ENCODE assay signal across 15 cellular contexts in the genomic region with DNA sequence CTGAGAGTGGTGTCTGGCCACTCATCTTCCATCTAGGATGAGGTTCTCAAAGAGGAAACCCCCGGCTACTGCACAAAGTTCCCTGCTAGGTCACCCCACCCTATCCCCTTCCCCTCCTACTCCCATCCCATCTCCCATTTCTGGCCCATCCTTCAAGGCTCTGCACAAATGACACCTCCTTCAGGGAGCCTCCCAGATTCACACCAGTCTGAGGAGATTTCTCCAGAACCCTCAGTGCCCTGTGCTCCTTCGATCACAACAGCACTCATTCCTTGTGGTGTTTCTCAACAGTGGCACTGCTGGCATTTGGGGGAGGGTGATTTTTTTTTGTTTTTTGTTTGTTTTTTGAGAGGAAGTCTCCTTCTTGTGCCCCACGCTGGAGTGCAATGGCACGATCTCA. TPM values are rescaled to one million over a fixed set of nuclear protein-coding genes. Genes with fewer than 3 reads are reported as not detected.
DNase-seq lines count a peak whose midpoint lies in the region; ATAC-seq, FAIRE-seq and TF ChIP-seq lines count a peak whose summit lies in the region.
"Had no signal": no experiment of that assay in that cellular context is flagged by ENCODE, and none has a peak within 500 bp of the region (broad histone marks: within the 10 kb centered on the region; RNA-seq: fewer than 3 reads in every experiment).

No MANE protein-coding gene starts in this region.

- H3K9me3 Mint-ChIP-seq in activated naive CD4-positive, alpha-beta T cell treated with anti-CD3 and anti-CD28 coated beads, Interleukin-2, amount 10 ng/mL, durations not matched to agents 7 days and 5 days, result no peaks in the 10 kb centered on the region
- no peaks in the 10 kb centered on the region for H3K9me3 Mint-ChIP-seq in activated naive CD4-positive, alpha-beta T cell treated with anti-CD3 and anti-CD28 coated beads for 36 hours
- no peaks in the 10 kb centered on the region for H3K9me3 Mint-ChIP-seq in astrocyte (ENCODE audit: unreplicated experiment)
- no peaks in the 10 kb centered on the region for H3K9me3 Mint-ChIP-seq in natural killer cell treated with Interleukin-12 subunit alpha and Interleukin-12 subunit beta and Interleukin-15 and Interleukin-18, amount 100 ng/mL, for 72 hours

- H2BK15ac ChIP-seq in neuronal stem cell (ENCODE audit: low read length), result no peak overlapping the region

- no peak for FAIRE-seq in astrocyte (lab: Jason Lieb, UNC)

- intact Hi-C loops in activated naive CD4-positive, alpha-beta T cell treated with anti-CD3 and anti-CD28 coated beads for 36 hours (cut with micrococcal nuclease), result no loop called here
- intact Hi-C loops in HCT116 (cut with micrococcal nuclease), result no loop called here

- peak overlapping the region; percentile 48 for H3K18ac ChIP-seq in neuronal stem cell (ENCODE audit: low read length)

- WGBS in neuronal stem cell (ENCODE audit: extremely low coverage in 2 of 2, insufficient read length in 2 of 2, insufficient replicate concordance in 1 of 2), 2 donors, result no CpG with 5 or more reads among the region's 4 CpGs

- H3K27ac Mint-ChIP-seq in activated naive CD4-positive, alpha-beta T cell treated with anti-CD3 and anti-CD28 coated beads, Interleukin-2, amount 10 ng/mL, durations not matched to agents 7 days and 5 days, result peak overlapping the region; percentile 52
- H3K27ac Mint-ChIP-seq in activated naive CD4-positive, alpha-beta T cell treated with anti-CD3 and anti-CD28 coated beads for 36 hours, result no peak overlapping the region
- peak overlapping the region; percentile 53 for H3K27ac Mint-ChIP-seq in astrocyte (ENCODE audit: unreplicated experiment)
- H3K27ac Mint-ChIP-seq in natural killer cell treated with Interleukin-12 subunit alpha and Interleukin-12 subunit beta and Interleukin-15 and Interleukin-18, amount 100 ng/mL, for 72 hours, result no peak overlapping the region

- CTCF ChIA-PET in activated naive CD4-positive, alpha-beta T cell treated with anti-CD3 and anti-CD28 coated beads, Interleukin-2, amount 10 ng/mL, durations not matched to agents 7 days and 5 days (lab: Charles Lee), result no interaction called here
- CTCF ChIA-PET in activated naive CD4-positive, alpha-beta T cell treated with anti-CD3 and anti-CD28 coated beads for 36 hours (lab: Charles Lee), result no interaction called here
- CTCF ChIA-PET in HCT116 (lab: Charles Lee), result no interaction called here

- H3K36me3 ChIP-seq in HCT116 (ENCODE audit: control insufficient read depth in 1 of 2, insufficient read depth in 2 of 2, low read length in 2 of 2), result 0 out of 4 replicates have a peak, but pooled peaks cover 0 to 3% of the 10 kb centered on the region in 2 experiments
- no peaks in the 10 kb centered on the region for H3K36me3 ChIP-seq in astrocyte (ENCODE audit: insufficient read depth, low read length)
- H3K36me3 ChIP-seq in neuronal stem cell (replicated peaks in 1 of 2; ENCODE audit: control insufficient read depth in 2 of 2, insufficient read depth in 2 of 2, low read length in 2 of 2), result peaks cover 3 to 29% of the 10 kb centered on the region in 2 donors

- H3K23ac ChIP-seq in neuronal stem cell (ENCODE audit: low read depth, low read length, poor library complexity), result no peak overlapping the region

- H3K4me2 ChIP-seq in HCT116 (ENCODE audit: low read length) (no peak overlapping the region), astrocyte (ENCODE audit: low read length) (no peak overlapping the region), neuronal stem cell (ENCODE audit: insufficient read depth, low read length, poor library complexity, severe bottlenecking) (no peak overlapping the region)
- H3K4me2 ChIP-seq: KMS-11 had no signal

- peaks cover 9% of the 10 kb centered on the region for H3K79me1 ChIP-seq in neuronal stem cell (ENCODE audit: low read depth, low read length)

- peaks cover 11% of the 10 kb centered on the region for H3K36me3 Mint-ChIP-seq in activated naive CD4-positive, alpha-beta T cell treated with anti-CD3 and anti-CD28 coated beads, Interleukin-2, amount 10 ng/mL, durations not matched to agents 7 days and 5 days
- H3K36me3 Mint-ChIP-seq in activated naive CD4-positive, alpha-beta T cell treated with anti-CD3 and anti-CD28 coated beads for 36 hours (ENCODE audit: low read depth), result peaks cover 12% of the 10 kb centered on the region
- peaks cover 10% of the 10 kb centered on the region for H3K36me3 Mint-ChIP-seq in astrocyte (ENCODE audit: low read depth, unreplicated experiment)
- no peaks in the 10 kb centered on the region for H3K36me3 Mint-ChIP-seq in natural killer cell treated with Interleukin-12 subunit alpha and Interleukin-12 subunit beta and Interleukin-15 and Interleukin-18, amount 100 ng/mL, for 72 hours

- H3K9ac ChIP-seq in HCT116 (ENCODE audit: low read length) (no peak overlapping the region), astrocyte (ENCODE audit: low read length) (no peak overlapping the region), neuronal stem cell (ENCODE audit: low read depth, low read length, poor library complexity) (no peak overlapping the region)
- H3K9ac ChIP-seq: KMS-11 had no signal

- H3K4me3 Mint-ChIP-seq in activated naive CD4-positive, alpha-beta T cell treated with anti-CD3 and anti-CD28 coated beads, Interleukin-2, amount 10 ng/mL, durations not matched to agents 7 days and 5 days, result no peak overlapping the region
- H3K4me3 Mint-ChIP-seq in activated naive CD4-positive, alpha-beta T cell treated with anti-CD3 and anti-CD28 coated beads for 36 hours, result no peak overlapping the region
- H3K4me3 Mint-ChIP-seq in astrocyte (ENCODE audit: unreplicated experiment), result no peak overlapping the region
- H3K4me3 Mint-ChIP-seq in natural killer cell treated with Interleukin-12 subunit alpha and Interleukin-12 subunit beta and Interleukin-15 and Interleukin-18, amount 100 ng/mL, for 72 hours, result no peak overlapping the region

- H3K4me1 ChIP-seq in HCT116 (ENCODE audit: control insufficient read depth in 1 of 2, insufficient read depth in 2 of 2, low read length in 2 of 2) (peaks cover 3 to 19% of the 10 kb centered on the region in 2 experiments), astrocyte (ENCODE audit: insufficient read depth, low read length) (peaks cover 16% of the 10 kb centered on the region), neuronal stem cell (ENCODE audit: control insufficient read depth in 2 of 2, insufficient read depth in 1 of 2, low read depth in 1 of 2, low read length in 2 of 2) (peaks cover 7% of the 10 kb centered on the region in 2 donors)

- H3K14ac ChIP-seq in neuronal stem cell (ENCODE audit: low read length), result no peak overlapping the region

- no peak overlapping the region for H2AK5ac ChIP-seq in neuronal stem cell (ENCODE audit: low read depth, low read length)

- no peak overlapping the region for H4K91ac ChIP-seq in neuronal stem cell (ENCODE audit: low read depth, low read length, poor library complexity)

- no peak for TF ChIP-seq RAD21 in HCT116 (IDR thresholded peaks at IDR 0.05; ENCODE audit: low read depth)

- no peak overlapping the region for H2BK120ac ChIP-seq in neuronal stem cell (ENCODE audit: low read depth, low read length)

- H3K4me3 ChIP-seq in HCT116 (replicated peaks in 1 of 2; ENCODE audit: low read depth in 1 of 2, low read length in 2 of 2) (no peak overlapping the region), astrocyte (ENCODE audit: insufficient read depth, low read depth, low read length) (no peak overlapping the region), neuronal stem cell (ENCODE audit: low read length in 2 of 2) (no peak overlapping the region)

- H3K27ac ChIP-seq in HCT116 (ENCODE audit: low read depth, low read length), result no peak overlapping the region
- H3K27ac ChIP-seq in astrocyte (ENCODE audit: low read depth, low read length), result no peak overlapping the region
- H3K27ac ChIP-seq in neuronal stem cell (replicated peaks; ENCODE audit: low read length), result no peak overlapping the region
- H3K27ac ChIP-seq: KMS-11 had no signal

- H3K27me3 ChIP-seq in HCT116 (ENCODE audit: insufficient read depth, low read length) (no peaks in the 10 kb centered on the region), astrocyte (ENCODE audit: insufficient read depth, low read length) (no peaks in the 10 kb centered on the region), neuronal stem cell (ENCODE audit: control insufficient read depth in 3 of 3, insufficient read depth in 3 of 3, low read depth in 1 of 3, low read length in 3 of 3) (no peaks in the 10 kb centered on the region)

- H4K20me1 ChIP-seq in HCT116 (ENCODE audit: insufficient read depth) (peaks cover 4% of the 10 kb centered on the region; the same call in 1 of the 2 replicates), astrocyte (ENCODE audit: insufficient read depth, low read length) (peaks cover 32% of the 10 kb centered on the region)

- TF ChIP-seq POLR2A in HCT116 (IDR thresholded peaks at IDR 0.05; ENCODE audit: borderline replicate concordance, extremely low read depth, insufficient read depth, insufficient read length), result no peak

- ATAC-seq in HCT116, result no peak
- no peak for ATAC-seq in natural killer cell treated with Interleukin-12 subunit alpha and Interleukin-12 subunit beta and Interleukin-15 and Interleukin-18, amount 100 ng/mL, for 72 hours

- RAD21 ChIA-PET in HCT116 (lab: Charles Lee; ENCODE audit: low non-redundant PET in 1 of 2, low total read pairs in 2 of 2, uncharacterized antibody in 2 of 2, unreplicated experiment in 2 of 2), result no interaction called here

- H3K9me3 ChIP-seq in HCT116 (ENCODE audit: control insufficient read depth in 1 of 2, insufficient read depth in 1 of 2, low read depth in 1 of 2, low read length in 2 of 2) (no peaks in the 10 kb centered on the region), astrocyte (ENCODE audit: insufficient read depth, low read depth, low read length) (no peaks in the 10 kb centered on the region), neuronal stem cell (replicated peaks in 1 of 2; ENCODE audit: control insufficient read depth in 2 of 2, insufficient read depth in 1 of 2, low read depth in 1 of 2, low read length in 2 of 2) (no peaks in the 10 kb centered on the region)

- H3K4ac ChIP-seq in neuronal stem cell (ENCODE audit: low read length), result no peak overlapping the region

- H2AFZ ChIP-seq in HCT116 (ENCODE audit: low read depth, low read length, poor library complexity, severe bottlenecking), result no peak overlapping the region
- H2AFZ ChIP-seq in astrocyte (ENCODE audit: low read depth, low read length), result no peak overlapping the region
- H2AFZ ChIP-seq in neuronal stem cell (ENCODE audit: low read length), result no peak overlapping the region

- H3K9me2 ChIP-seq in HCT116 (ENCODE audit: insufficient read depth), result no peaks in the 10 kb centered on the region

- H3K79me2 ChIP-seq in HCT116 (ENCODE audit: insufficient read depth, low read length), result peaks cover 58% of the 10 kb centered on the region
- peaks cover 31% of the 10 kb centered on the region for H3K79me2 ChIP-seq in astrocyte (ENCODE audit: insufficient read depth, low read length)

- no peak for TF ChIP-seq CTCF in HCT116 (IDR thresholded peaks at IDR 0.05 in 2 of 3, conservative IDR thresholded peaks at IDR 0.05 in 1 of 3; ENCODE audit: borderline replicate concordance in 1 of 3, insufficient read depth in 1 of 3, low read depth in 2 of 3, low read length in 2 of 3)
- TF ChIP-seq CTCF in astrocyte (IDR thresholded peaks at IDR 0.05; ENCODE audit: insufficient read depth, low read depth, low read length), result no peak

- TSS peak; percentile 32 for BruUV-seq in HCT116 (replicated peaks; lab: Mats Ljungman, UMichigan)

- H3K4me1 Mint-ChIP-seq in activated naive CD4-positive, alpha-beta T cell treated with anti-CD3 and anti-CD28 coated beads, Interleukin-2, amount 10 ng/mL, durations not matched to agents 7 days and 5 days, result peaks cover 51% of the 10 kb centered on the region
- peaks cover 29% of the 10 kb centered on the region for H3K4me1 Mint-ChIP-seq in activated naive CD4-positive, alpha-beta T cell treated with anti-CD3 and anti-CD28 coated beads for 36 hours (ENCODE audit: low read depth)
- peaks cover 2% of the 10 kb centered on the region for H3K4me1 Mint-ChIP-seq in astrocyte (ENCODE audit: low read depth, unreplicated experiment)
- H3K4me1 Mint-ChIP-seq in natural killer cell treated with Interleukin-12 subunit alpha and Interleukin-12 subunit beta and Interleukin-15 and Interleukin-18, amount 100 ng/mL, for 72 hours (ENCODE audit: low read depth in 2 of 2), result peaks cover 6 to 11% of the 10 kb centered on the region in 2 donors

- no peaks in the 10 kb centered on the region for H3K27me3 Mint-ChIP-seq in activated naive CD4-positive, alpha-beta T cell treated with anti-CD3 and anti-CD28 coated beads, Interleukin-2, amount 10 ng/mL, durations not matched to agents 7 days and 5 days
- no peaks in the 10 kb centered on the region for H3K27me3 Mint-ChIP-seq in activated naive CD4-positive, alpha-beta T cell treated with anti-CD3 and anti-CD28 coated beads for 36 hours (ENCODE audit: low read depth)
- no peaks in the 10 kb centered on the region for H3K27me3 Mint-ChIP-seq in astrocyte (ENCODE audit: low read depth, unreplicated experiment)
- no peaks in the 10 kb centered on the region for H3K27me3 Mint-ChIP-seq in natural killer cell treated with Interleukin-12 subunit alpha and Interleukin-12 subunit beta and Interleukin-15 and Interleukin-18, amount 100 ng/mL, for 72 hours

- no peak overlapping the region for H2BK12ac ChIP-seq in neuronal stem cell (ENCODE audit: low read length)

- POLR2A ChIA-PET in HCT116 (lab: Charles Lee), result no interaction called here

- H4K8ac ChIP-seq in neuronal stem cell (ENCODE audit: low read depth, low read length), result no peak overlapping the region

- no peak overlapping the region for H2BK5ac ChIP-seq in neuronal stem cell (ENCODE audit: low read length)

- DNase-seq in activated naive CD4-positive, alpha-beta T cell treated with anti-CD3 and anti-CD28 coated beads, Interleukin-2, amount 10 ng/mL, durations not matched to agents 7 days and 5 days, result no peak
- DNase-seq in activated naive CD4-positive, alpha-beta T cell treated with anti-CD3 and anti-CD28 coated beads for 36 hours, result no peak
- DNase-seq in HCT116 (ENCODE audit: low read depth, low spot score) (no peak), astrocyte (ENCODE audit: low read depth) (no peak), neuronal stem cell (ENCODE audit: low spot score) (no peak), NCI-H82 treated with DMSO at 0.1 percent for 48 hours (lab: John Stamatoyannopoulos, UW; ENCODE audit: unreplicated experiment) (no peak), kidney tubule cell (ENCODE audit: low spot score) (no peak)
- no peak for DNase-seq in natural killer cell treated with Interleukin-12 subunit alpha and Interleukin-12 subunit beta and Interleukin-15 and Interleukin-18, amount 100 ng/mL, for 72 hours (ENCODE audit: low spot score)
- DNase-seq: DMS 273 treated with DMSO at 0.1 percent for 48 hours, EL, HCEC 1CT, NCI-H1105, NCI-H1694 treated with DMSO at 0.1 percent for 48 hours, NCI-H69 had no signal

RNA-seq across cellular contexts. Expression of gene CAMKK2, which starts 2.9 kb away (rescaled TPM):
- total RNA-seq in activated naive CD4-positive, alpha-beta T cell treated with anti-CD3 and anti-CD28 coated beads for 36 hours, result 10 to 100 TPM; 14.8 to 18.8 TPM
- 33.8 TPM for total RNA-seq in HCT116 (2021; ENCODE audit: unreplicated experiment)
- 18.5 and 23.1 TPM in 2 replicates for polyA plus RNA-seq in HCT116 (2012)
- 22.0 and 24.9 TPM in 2 replicates for total RNA-seq in astrocyte
- 24.5 TPM for polyA plus RNA-seq in neuronal stem cell (2013, experiment 1 of 2)
- 24.3 TPM for polyA plus RNA-seq in neuronal stem cell (2013, experiment 2 of 2)
- 10 to 100 TPM; 24.7 to 48.4 TPM for total RNA-seq in natural killer cell treated with Interleukin-12 subunit alpha and Interleukin-12 subunit beta and Interleukin-15 and Interleukin-18, amount 100 ng/mL, for 72 hours

RNA-seq across cellular contexts. Expression of gene ANAPC5, which starts 58.6 kb away (rescaled TPM):
- total RNA-seq in activated naive CD4-positive, alpha-beta T cell treated with anti-CD3 and anti-CD28 coated beads for 36 hours, result 100 to 1,000 TPM; 117 to 119 TPM
- total RNA-seq in HCT116 (2021; ENCODE audit: unreplicated experiment), result 112 TPM
- 86.0 and 98.5 TPM in 2 replicates for polyA plus RNA-seq in HCT116 (2012)
- total RNA-seq in astrocyte, result 85.8 and 94.4 TPM in 2 replicates
- polyA plus RNA-seq in neuronal stem cell (2013, experiment 1 of 2), result 108 TPM
- polyA plus RNA-seq in neuronal stem cell (2013, experiment 2 of 2), result 107 TPM
- total RNA-seq in natural killer cell treated with Interleukin-12 subunit alpha and Interleukin-12 subunit beta and Interleukin-15 and Interleukin-18, amount 100 ng/mL, for 72 hours, result 100 to 1,000 TPM; 130 to 229 TPM

Comparison
In these comparisons a context has a peak if more than half of its experiments do, and no peak if none do; other contexts are left out.
1. H3K27ac Mint-ChIP-seq: peak in activated naive CD4-positive, alpha-beta T cell treated with anti-CD3 and anti-CD28 coated beads, Interleukin-2, amount 10 ng/mL, durations not matched to agents 7 days and 5 days (single experiment) and astrocyte (single experiment); none in activated naive CD4-positive, alpha-beta T cell treated with anti-CD3 and anti-CD28 coated beads for 36 hours (single experiment) and natural killer cell treated with Interleukin-12 subunit alpha and Interleukin-12 subunit beta and Interleukin-15 and Interleukin-18, amount 100 ng/mL, for 72 hours (0 of 2).